Comparison of ENCODE assay signal across 8 cellular contexts in the genomic region with DNA sequence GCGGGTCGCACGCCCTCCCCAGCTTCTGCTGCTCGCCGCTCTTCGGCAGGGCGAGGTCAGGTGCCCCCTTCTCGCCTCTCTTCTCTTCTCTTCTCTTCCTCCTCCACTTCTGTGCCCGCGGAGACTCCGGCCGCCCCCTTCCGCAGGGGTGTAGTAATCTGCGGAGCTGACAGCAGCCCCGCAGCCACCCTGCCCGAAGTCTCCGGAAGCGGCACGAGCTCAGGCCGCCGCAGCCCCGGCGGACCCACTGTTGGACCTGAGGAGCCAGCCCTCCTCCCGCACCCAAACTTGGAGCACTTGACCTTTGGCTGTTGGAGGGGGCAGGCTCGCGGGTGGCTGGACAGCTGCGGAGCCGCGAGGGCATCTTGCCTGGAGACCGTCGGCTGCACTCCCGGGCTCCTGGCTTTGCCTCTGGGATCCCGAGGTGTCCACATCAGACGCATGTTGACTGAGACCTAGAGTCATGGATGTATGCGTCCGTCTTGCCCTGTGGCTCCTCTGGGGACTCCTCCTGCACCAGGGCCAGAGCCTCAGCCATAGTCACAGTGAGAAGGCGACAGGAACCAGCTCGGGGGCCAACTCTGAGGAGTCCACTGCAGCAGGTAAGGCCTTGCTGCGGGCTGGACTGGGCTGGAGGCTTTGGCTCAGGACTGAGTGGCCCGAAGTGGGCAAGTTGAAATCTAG. TPM values are rescaled to one million over a fixed set of nuclear protein-coding genes. Genes with fewer than 3 reads are reported as not detected.
DNase-seq lines count a peak whose midpoint lies in the region; ATAC-seq and TF ChIP-seq lines count a peak whose summit lies in the region.

No MANE protein-coding gene starts in this region.

- intact Hi-C loops in activated CD8-positive, alpha-beta T cell treated with anti-CD3 and anti-CD28 coated beads for 36 hours (cut with micrococcal nuclease), result loop anchor here (5.0 kb wide), 2 partner anchors 36 to 96 kb away; no protein-coding TSS in a partner anchor

- H3K4me1 ChIP-seq in ES-I3 (ENCODE audit: insufficient read depth, low read length) (peaks cover 32% of the 10 kb centered on the region), muscle layer of colon (ENCODE audit: insufficient read depth, low read length) (peaks cover 52% of the 10 kb centered on the region)

- no peaks in the 10 kb centered on the region for H3K27me3 Mint-ChIP-seq in activated CD8-positive, alpha-beta T cell treated with anti-CD3 and anti-CD28 coated beads for 36 hours

- H3K4me1 Mint-ChIP-seq in activated CD8-positive, alpha-beta T cell treated with anti-CD3 and anti-CD28 coated beads for 36 hours (ENCODE audit: low read depth), result peaks cover 66% of the 10 kb centered on the region

- DNase-seq in Kasumi-1 (lab: John Stamatoyannopoulos, UW) (peak; percentile 23 to 27), epithelial cell of proximal tubule (ENCODE audit: low read depth) (no peak), ureter (ENCODE audit: low spot score) (peak; percentile 55), kidney glomerular epithelial cell (lab: John Stamatoyannopoulos, UW) (no peak)
- peak; percentile 77 for DNase-seq in activated CD8-positive, alpha-beta T cell treated with anti-CD3 and anti-CD28 coated beads for 36 hours

- H3K36me3 Mint-ChIP-seq in activated CD8-positive, alpha-beta T cell treated with anti-CD3 and anti-CD28 coated beads for 36 hours (ENCODE audit: low read depth), result peaks cover 23% of the 10 kb centered on the region

- POLR2A ChIA-PET in activated CD8-positive, alpha-beta T cell treated with anti-CD3 and anti-CD28 coated beads for 36 hours (lab: Charles Lee), result interaction anchor here (1.3 to 8.9 kb wide), 21 partner anchors 12 to 224 kb away, joined by 3 to 216 read pairs (median 7); partner anchors contain the start of gene RHOG

- H3K9ac ChIP-seq in ES-I3 (ENCODE audit: low read depth, low read length), result peak overlapping the region; percentile 85
- peak overlapping the region; percentile 54 for H3K9ac ChIP-seq in muscle layer of colon (ENCODE audit: low read length)

- no peaks in the 10 kb centered on the region for H3K27me3 ChIP-seq in muscle layer of colon (ENCODE audit: control insufficient read depth in 1 of 2, insufficient read depth in 2 of 2, low read length in 2 of 2)

- peak overlapping the region; percentile 92 for H3K4me3 ChIP-seq in epithelial cell of proximal tubule (ENCODE audit: low read depth, low read length)
- H3K4me3 ChIP-seq in muscle layer of colon (ENCODE audit: low read depth in 1 of 2, low read length in 2 of 2), result peak overlapping the region; percentile 75 to 84

- peak overlapping the region; percentile 91 for H3K27ac Mint-ChIP-seq in activated CD8-positive, alpha-beta T cell treated with anti-CD3 and anti-CD28 coated beads for 36 hours

- H3K36me3 ChIP-seq in ES-I3 (ENCODE audit: insufficient read depth, low read length) (no peaks in the 10 kb centered on the region), muscle layer of colon (ENCODE audit: insufficient read depth, low read length) (no peaks in the 10 kb centered on the region)

- CTCF ChIA-PET in activated CD8-positive, alpha-beta T cell treated with anti-CD3 and anti-CD28 coated beads for 36 hours (lab: Charles Lee), result interaction anchor here (0.8 to 26.5 kb wide), 25 partner anchors 14 to 239 kb away, joined by 3 to 775 read pairs (median 15); partner anchors contain the start of genes PGAP2, RHOG and RRM1

- H3K4me3 Mint-ChIP-seq in activated CD8-positive, alpha-beta T cell treated with anti-CD3 and anti-CD28 coated beads for 36 hours, result peak overlapping the region; percentile 82

- H3K27ac ChIP-seq in muscle layer of colon (ENCODE audit: low read depth, low read length), result peak overlapping the region; percentile 83

- no peaks in the 10 kb centered on the region for H3K9me3 Mint-ChIP-seq in activated CD8-positive, alpha-beta T cell treated with anti-CD3 and anti-CD28 coated beads for 36 hours

- no peak for TF ChIP-seq CTCF in activated CD8-positive, alpha-beta T cell treated with anti-CD3 and anti-CD28 coated beads for 36 hours (IDR thresholded peaks at IDR 0.05)
- TF ChIP-seq CTCF in epithelial cell of proximal tubule (conservative IDR thresholded peaks at IDR 0.05; ENCODE audit: low read depth, low read length), result no peak

- ATAC-seq in GM21737 (IDR thresholded peaks at IDR 0.05; ENCODE audit: unreplicated experiment), result peak; percentile 12
- ATAC-seq in activated CD8-positive, alpha-beta T cell treated with anti-CD3 and anti-CD28 coated beads for 36 hours, result peak; percentile 8

- H3K9me3 ChIP-seq in ES-I3 (ENCODE audit: control insufficient read depth, insufficient read depth, low read length) (no peaks in the 10 kb centered on the region), muscle layer of colon (ENCODE audit: low read length) (no peaks in the 10 kb centered on the region)

RNA-seq across cellular contexts. Expression of gene STIM1, which starts 0.5 kb away (rescaled TPM):
- total RNA-seq in activated CD8-positive, alpha-beta T cell treated with anti-CD3 and anti-CD28 coated beads for 36 hours, result 10 to 100 TPM; 60.8 to 61.4 TPM
- total RNA-seq in epithelial cell of proximal tubule (14.9 and 16.5 TPM in 2 replicates), ureter (71.5 TPM)

RNA-seq across cellular contexts. Expression of gene RHOG, which starts 15.2 kb away (rescaled TPM):
- total RNA-seq in activated CD8-positive, alpha-beta T cell treated with anti-CD3 and anti-CD28 coated beads for 36 hours, result 100 to 1,000 TPM; 176 to 188 TPM
- total RNA-seq in epithelial cell of proximal tubule (43.8 and 47.3 TPM in 2 replicates), ureter (40.8 TPM)

RNA-seq across cellular contexts. Expression of gene PGAP2, which starts 47.6 kb away (rescaled TPM):
- total RNA-seq in activated CD8-positive, alpha-beta T cell treated with anti-CD3 and anti-CD28 coated beads for 36 hours, result 10 to 100 TPM; 33.1 to 36.7 TPM
- total RNA-seq in epithelial cell of proximal tubule (14.1 and 27.9 TPM in 2 replicates), ureter (49.1 TPM)

RNA-seq across cellular contexts. Expression of gene NUP98, which starts 58.6 kb away (rescaled TPM):
- 10 to 100 TPM; 88.4 to 89.9 TPM for total RNA-seq in activated CD8-positive, alpha-beta T cell treated with anti-CD3 and anti-CD28 coated beads for 36 hours
- total RNA-seq in epithelial cell of proximal tubule (74.8 and 104 TPM in 2 replicates), ureter (137 TPM)

Comparison
In these comparisons a context has a peak if more than half of its experiments do, and no peak if none do; other contexts are left out.
1. DNase-seq: peak in Kasumi-1 (2 of 2), activated CD8-positive, alpha-beta T cell treated with anti-CD3 and anti-CD28 coated beads for 36 hours (single experiment) and ureter (single experiment); none in epithelial cell of proximal tubule (single experiment) and kidney glomerular epithelial cell (single experiment).